Comparison of ENCODE assay signal across 8 cellular contexts in genomic region chr3:128486692-128487537, GRCh38. TPM values are rescaled to one million over a fixed set of nuclear protein-coding genes. Genes with fewer than 3 reads are reported as not detected.
DNase-seq lines count a peak whose midpoint lies in the region; ATAC-seq and TF ChIP-seq lines count a peak whose summit lies in the region.

No MANE protein-coding gene starts in this region.

- ATAC-seq in HG03442 (IDR thresholded peaks at IDR 0.05; ENCODE audit: unreplicated experiment) = no peak

- peak overlapping the region; percentile 75 for H3K4me3 ChIP-seq in WI38 (ENCODE audit: low read depth, low read length)
- H3K4me3 ChIP-seq in fibroblast of pulmonary artery (replicated peaks; ENCODE audit: low read depth, low read length) = peak overlapping the region; percentile 84
- peak overlapping the region; percentile 58 for H3K4me3 ChIP-seq in ovary

- intact Hi-C loops in ovary (cut with DNase I) = loop anchor here in 1 of 4 donors (5.0 kb wide), 1 partner anchor 60 kb away; no protein-coding TSS in a partner anchor

- TF ChIP-seq EP300 in ovary (IDR thresholded peaks at IDR 0.05) = no peak

- peaks cover 10% of the 10 kb centered on the region for H3K27me3 ChIP-seq in ovary

- DNase-seq in activated effector memory CD4-positive, alpha-beta T cell treated with anti-CD3 and anti-CD28 coated beads, Interleukin-2, amount 50 U/mL, for 16 hours = peak; percentile 65
- DNase-seq in activated effector memory CD4-positive, alpha-beta T cell treated with Interleukin-2 at 50 U/mL for 16 hours = no peak
- peak; percentile 49 for DNase-seq in fibroblast of pulmonary artery (ENCODE audit: low read depth)
- no peak for DNase-seq in ovary
- DNase-seq in NCI-H82 (lab: John Stamatoyannopoulos, UW) = no peak
- no peak for DNase-seq in LoVo (ENCODE audit: low spot score)

- 2 to 8% (median 4%) methylated on average over 62 to 75 of the region's 75 CpGs for WGBS in ovary, 3 donors

- H3K9me3 ChIP-seq in ovary = no peaks in the 10 kb centered on the region

- TF ChIP-seq CTCF in WI38 (IDR thresholded peaks at IDR 0.05; ENCODE audit: low read depth, low read length) (no peak), fibroblast of pulmonary artery (IDR thresholded peaks at IDR 0.05; ENCODE audit: low read length, missing control alignments) (no peak), ovary (IDR thresholded peaks at IDR 0.05) (no peak)

- no peaks in the 10 kb centered on the region for H3K36me3 ChIP-seq in ovary

- TF ChIP-seq POLR2A in ovary (IDR thresholded peaks at IDR 0.05) = no peak

- H3K27ac ChIP-seq in ovary = no peak overlapping the region

- peaks cover 19% of the 10 kb centered on the region for H3K4me1 ChIP-seq in ovary (ENCODE audit: insufficient read depth)

RNA-seq across cellular contexts. Expression of gene GATA2, which starts 6.1 kb away (rescaled TPM):
- 10 to 100 TPM in 1 of 7 donors, 1 to 10 TPM in 6; 4.0 to 16.1 (median 6.1) TPM for total RNA-seq in ovary
- polyA plus RNA-seq in ovary = 1 to 10 TPM; 5.1 to 8.1 TPM

RNA-seq across cellular contexts. Expression of gene DNAJB8, which starts 20.2 kb away (rescaled TPM):
- not detected for total RNA-seq in ovary
- polyA plus RNA-seq in ovary = not detected

Comparison
In these comparisons a context has a peak if more than half of its experiments do, and no peak if none do; other contexts are left out.
1. DNase-seq: peak in activated effector memory CD4-positive, alpha-beta T cell treated with anti-CD3 and anti-CD28 coated beads, Interleukin-2, amount 50 U/mL, for 16 hours (single experiment) and fibroblast of pulmonary artery (single experiment); none in activated effector memory CD4-positive, alpha-beta T cell treated with Interleukin-2 at 50 U/mL for 16 hours (single experiment), ovary (0 of 5), NCI-H82 (single experiment) and LoVo (single experiment).
2. Peak in every context shown above with its lines, with median percentiles within 50 percentile points of each other: H3K4me3 ChIP-seq.